Comparison of ENCODE assay signal across 8 cellular contexts in the genomic region with DNA sequence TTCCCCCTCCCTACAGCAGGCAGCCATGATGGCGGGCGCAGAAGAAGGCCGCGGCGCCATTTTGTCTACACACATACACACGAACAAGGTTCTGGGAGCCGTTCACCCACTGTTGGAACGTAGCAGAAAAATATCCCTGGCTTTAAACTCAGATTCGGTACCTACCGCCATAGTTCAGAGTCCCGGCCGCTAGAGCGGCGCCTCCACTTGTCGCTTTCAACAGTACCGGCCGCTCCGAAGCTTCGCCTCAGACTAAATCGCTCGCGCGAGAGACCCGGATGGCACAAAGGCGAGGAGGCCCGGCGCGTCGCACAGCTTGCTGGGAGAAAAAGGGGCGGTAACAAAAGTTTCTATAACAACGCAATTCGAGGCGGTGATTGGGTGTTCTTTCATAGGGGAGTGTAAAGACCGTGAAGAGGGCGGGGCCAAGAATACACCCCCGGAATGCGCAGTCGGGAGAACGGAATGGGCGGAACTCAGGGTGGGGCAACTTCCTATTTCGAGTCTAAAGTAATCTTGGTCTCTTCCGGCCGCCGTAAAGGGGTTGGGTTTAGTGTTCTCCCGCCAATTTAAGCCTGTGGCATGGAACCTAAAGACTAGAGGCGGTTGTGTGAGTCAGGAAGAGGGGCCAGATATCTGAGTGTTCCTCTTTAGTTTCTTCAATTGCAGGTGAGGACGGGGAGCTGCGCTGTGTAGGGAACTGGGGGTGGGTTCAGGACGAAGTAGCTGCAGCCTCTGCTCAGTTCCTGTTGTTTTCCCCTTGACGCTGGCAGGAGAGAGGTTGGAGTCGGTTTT. TPM values are rescaled to one million over a fixed set of nuclear protein-coding genes. Genes with fewer than 3 reads are reported as not detected.
A peak's percentile ranks its signal among the peaks of the same experiment; 100 is the strongest.
DNase-seq lines count a peak whose midpoint lies in the region; ATAC-seq and TF ChIP-seq lines count a peak whose summit lies in the region.

A gene with protein sequence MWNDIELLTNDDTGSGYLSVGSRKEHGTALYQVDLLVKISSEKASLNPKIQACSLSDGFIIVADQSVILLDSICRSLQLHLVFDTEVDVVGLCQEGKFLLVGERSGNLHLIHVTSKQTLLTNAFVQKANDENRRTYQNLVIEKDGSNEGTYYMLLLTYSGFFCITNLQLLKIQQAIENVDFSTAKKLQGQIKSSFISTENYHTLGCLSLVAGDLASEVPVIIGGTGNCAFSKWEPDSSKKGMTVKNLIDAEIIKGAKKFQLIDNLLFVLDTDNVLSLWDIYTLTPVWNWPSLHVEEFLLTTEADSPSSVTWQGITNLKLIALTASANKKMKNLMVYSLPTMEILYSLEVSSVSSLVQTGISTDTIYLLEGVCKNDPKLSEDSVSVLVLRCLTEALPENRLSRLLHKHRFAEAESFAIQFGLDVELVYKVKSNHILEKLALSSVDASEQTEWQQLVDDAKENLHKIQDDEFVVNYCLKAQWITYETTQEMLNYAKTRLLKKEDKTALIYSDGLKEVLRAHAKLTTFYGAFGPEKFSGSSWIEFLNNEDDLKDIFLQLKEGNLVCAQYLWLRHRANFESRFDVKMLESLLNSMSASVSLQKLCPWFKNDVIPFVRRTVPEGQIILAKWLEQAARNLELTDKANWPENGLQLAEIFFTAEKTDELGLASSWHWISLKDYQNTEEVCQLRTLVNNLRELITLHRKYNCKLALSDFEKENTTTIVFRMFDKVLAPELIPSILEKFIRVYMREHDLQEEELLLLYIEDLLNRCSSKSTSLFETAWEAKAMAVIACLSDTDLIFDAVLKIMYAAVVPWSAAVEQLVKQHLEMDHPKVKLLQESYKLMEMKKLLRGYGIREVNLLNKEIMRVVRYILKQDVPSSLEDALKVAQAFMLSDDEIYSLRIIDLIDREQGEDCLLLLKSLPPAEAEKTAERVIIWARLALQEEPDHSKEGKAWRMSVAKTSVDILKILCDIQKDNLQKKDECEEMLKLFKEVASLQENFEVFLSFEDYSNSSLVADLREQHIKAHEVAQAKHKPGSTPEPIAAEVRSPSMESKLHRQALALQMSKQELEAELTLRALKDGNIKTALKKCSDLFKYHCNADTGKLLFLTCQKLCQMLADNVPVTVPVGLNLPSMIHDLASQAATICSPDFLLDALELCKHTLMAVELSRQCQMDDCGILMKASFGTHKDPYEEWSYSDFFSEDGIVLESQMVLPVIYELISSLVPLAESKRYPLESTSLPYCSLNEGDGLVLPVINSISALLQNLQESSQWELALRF (N-terminal part only) (plus strand): TSS at position 567 of the 795 bp plus-strand sequence. CDS start 2,815 bp downstream, outside the sequence.
A gene with protein sequence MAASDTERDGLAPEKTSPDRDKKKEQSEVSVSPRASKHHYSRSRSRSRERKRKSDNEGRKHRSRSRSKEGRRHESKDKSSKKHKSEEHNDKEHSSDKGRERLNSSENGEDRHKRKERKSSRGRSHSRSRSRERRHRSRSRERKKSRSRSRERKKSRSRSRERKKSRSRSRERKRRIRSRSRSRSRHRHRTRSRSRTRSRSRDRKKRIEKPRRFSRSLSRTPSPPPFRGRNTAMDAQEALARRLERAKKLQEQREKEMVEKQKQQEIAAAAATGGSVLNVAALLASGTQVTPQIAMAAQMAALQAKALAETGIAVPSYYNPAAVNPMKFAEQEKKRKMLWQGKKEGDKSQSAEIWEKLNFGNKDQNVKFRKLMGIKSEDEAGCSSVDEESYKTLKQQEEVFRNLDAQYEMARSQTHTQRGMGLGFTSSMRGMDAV (minus strand): TSS at position 254 of the 795 bp plus-strand sequence. CDS start 83 bp downstream, at position 171.

- no peaks in the 10 kb centered on the region for H3K27me3 ChIP-seq in upper lobe of right lung

- TF ChIP-seq CTCF in GM13977 (IDR thresholded peaks at IDR 0.05; ENCODE audit: extremely low read depth, insufficient read depth, missing control alignments) (no peak), upper lobe of right lung (IDR thresholded peaks at IDR 0.05) (no peak)

- H3K27ac ChIP-seq in upper lobe of right lung, result peak within 1 kb of the TSS; percentile 97

- H3K4me1 ChIP-seq in upper lobe of right lung, result peaks cover 37% of the 10 kb centered on the region

- peak; percentile 86 for ATAC-seq in HG02870 (IDR thresholded peaks at IDR 0.05; ENCODE audit: unreplicated experiment)
- peak; percentile 98 to 99 for ATAC-seq in left cardiac atrium
- peak; percentile 98 for ATAC-seq in upper lobe of right lung

- H3K36me3 ChIP-seq in upper lobe of right lung, result peaks cover 20% of the 10 kb centered on the region

- H3K9me3 ChIP-seq in upper lobe of right lung, result no peaks in the 10 kb centered on the region

- in situ Hi-C loops in GM13977 (cut with MboI; ENCODE audit: low pct_unique_long_range_greater_than_20kb, low sequenced_read_pairs, unreplicated experiment), result no loop called here

- intact Hi-C loops in left cardiac atrium (cut with DNase I) (loop anchor here in 1 of 2 donors (10.0 kb wide), 1 partner anchor 228 kb away; a partner anchor contains a TSS), posterior vena cava (cut with DNase I) (loop anchor here in 1 of 2 donors (5.0 kb wide), 1 partner anchor 1175 kb away; a partner anchor contains a TSS), upper lobe of right lung (cut with DNase I) (no loop called here)

- H3K4me3 ChIP-seq in upper lobe of right lung, result peak within 1 kb of the TSS; percentile 79

- DNase-seq in GM13977 (ENCODE audit: low spot score), result peak; percentile 93
- DNase-seq in NCI-H146 treated with DMSO at 0.1 percent for 48 hours (lab: John Stamatoyannopoulos, UW; ENCODE audit: unreplicated experiment), result peak; percentile 99
- peak; percentile 94 to 99 (median 98) for DNase-seq in T-helper 1 cell
- DNase-seq in amniotic stem cell (lab: John Stamatoyannopoulos, UW), result peak; percentile 99
- DNase-seq in left cardiac atrium, result peak; percentile 98
- DNase-seq in posterior vena cava (ENCODE audit: low spot score), result peak; percentile 98
- DNase-seq in upper lobe of right lung, result peak; percentile 97

RNA-seq across cellular contexts. Expression of the first gene that starts in this region (rescaled TPM):
- total RNA-seq in left cardiac atrium (1 to 10 TPM; 4.1 to 5.7 TPM), posterior vena cava (10 to 100 TPM; 10.9 to 12.3 TPM), upper lobe of right lung (8.4 TPM)

RNA-seq across cellular contexts. Expression of the second gene that starts in this region (rescaled TPM):
- total RNA-seq in left cardiac atrium (10 to 100 TPM; 35.8 to 43.8 TPM), posterior vena cava (10 to 100 TPM; 52.5 to 60.6 TPM), upper lobe of right lung (63.8 TPM)

Comparison
In these comparisons a context has a peak if more than half of its experiments do, and no peak if none do; other contexts are left out.
1. Peak in every context shown above with its lines: DNase-seq, ATAC-seq, H3K4me3 ChIP-seq and H3K27ac ChIP-seq.